8 cellular contexts compared by ENCODE assay signal in the genomic region with DNA sequence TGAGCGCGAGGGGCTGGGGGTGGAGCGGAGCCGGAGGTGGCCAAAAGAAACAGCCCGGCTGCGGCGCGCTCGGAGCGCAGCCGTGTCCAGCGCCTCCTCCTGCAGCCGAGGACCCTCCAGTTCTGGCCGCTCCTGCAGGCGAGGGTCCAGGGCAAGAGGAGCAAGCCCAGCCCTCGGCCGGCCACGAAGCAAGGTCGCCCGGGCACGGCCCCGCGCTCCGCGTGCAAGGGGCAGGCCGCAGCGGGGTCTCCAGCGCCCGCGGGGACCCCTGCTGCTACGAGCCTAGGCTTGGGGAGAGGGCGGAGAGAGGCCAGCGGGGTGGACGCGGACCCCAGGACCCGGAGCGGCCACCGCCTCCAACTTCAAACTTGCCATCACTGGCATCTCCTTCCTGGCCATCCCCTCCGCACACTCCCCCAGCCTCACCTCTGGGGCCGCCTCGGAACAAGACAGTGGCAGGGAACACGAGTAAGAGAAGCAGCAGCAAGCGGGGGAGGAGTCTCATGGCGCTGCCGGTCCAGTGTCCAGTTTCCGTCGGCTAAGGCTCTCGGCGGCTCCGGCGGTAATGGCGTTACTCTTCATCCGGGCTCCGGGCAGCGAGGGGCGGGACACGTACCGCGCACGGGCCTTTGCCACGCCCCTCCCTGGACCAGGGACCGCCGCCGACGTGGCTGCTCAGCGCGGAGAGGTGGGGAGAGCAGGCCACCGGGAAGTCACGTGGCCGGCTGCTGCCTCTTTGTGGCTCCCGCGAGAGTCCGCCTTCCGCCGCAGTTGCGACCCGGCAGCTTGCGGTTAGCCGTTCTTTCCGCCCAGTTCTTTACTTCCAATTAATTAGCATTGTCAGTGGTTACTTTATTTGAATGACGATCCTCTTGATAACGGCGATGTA. TPM values are rescaled to one million over a fixed set of nuclear protein-coding genes. Genes with fewer than 3 reads are reported as not detected.
DNase-seq lines count a peak whose midpoint lies in the region; ATAC-seq and TF ChIP-seq lines count a peak whose summit lies in the region.

A gene (minus strand): TSS at position 584 of the 889 bp plus-strand sequence. CDS start 79 bp downstream, at position 505.

- peak; percentile 97 for ATAC-seq in GM21515 (IDR thresholded peaks at IDR 0.05; ENCODE audit: unreplicated experiment)

- peaks cover 52% of the 10 kb centered on the region for H3K79me2 ChIP-seq in OCI-LY3 (ENCODE audit: low read length)

- H3K4me3 Mint-ChIP-seq in endothelial cell (ENCODE audit: unreplicated experiment) (peak within 1 kb of the TSS; percentile 99), mesothelial cell of epicardium (peak within 1 kb of the TSS; percentile 97)

- peak within 1 kb of the TSS; percentile 91 for H3K4me3 ChIP-seq in OCI-LY3 (ENCODE audit: low read length)

- peak within 1 kb of the TSS; percentile 64 for H3K27ac ChIP-seq in OCI-LY3 (ENCODE audit: low read length)

- H3K4me1 Mint-ChIP-seq in endothelial cell (ENCODE audit: unreplicated experiment) (peaks cover 18% of the 10 kb centered on the region), mesothelial cell of epicardium (peaks cover 21% of the 10 kb centered on the region)

- H2AFZ ChIP-seq in OCI-LY3 (ENCODE audit: low read depth, low read length): peak within 1 kb of the TSS; percentile 36; the same call in 1 of the 2 replicates

- H3K36me3 Mint-ChIP-seq in endothelial cell (ENCODE audit: low read depth, unreplicated experiment) (peaks cover 10% of the 10 kb centered on the region), mesothelial cell of epicardium (peaks cover 16% of the 10 kb centered on the region)

- H3K27ac Mint-ChIP-seq in endothelial cell (ENCODE audit: unreplicated experiment) (peak within 1 kb of the TSS; percentile 90), mesothelial cell of epicardium (peak within 1 kb of the TSS; percentile 98)

- peaks cover 9% of the 10 kb centered on the region for H3K4me1 ChIP-seq in OCI-LY3 (ENCODE audit: low read length)

- peak within 1 kb of the TSS; percentile 82 for H3K4me2 ChIP-seq in OCI-LY3 (ENCODE audit: low read length)

- peak within 1 kb of the TSS; percentile 94 for H3K9ac ChIP-seq in OCI-LY3 (ENCODE audit: low read length)

- H3K27me3 ChIP-seq in OCI-LY3 (ENCODE audit: low read depth, low read length): no peaks in the 10 kb centered on the region

- H4K20me1 ChIP-seq in OCI-LY3 (ENCODE audit: insufficient read depth, low read length): no peaks in the 10 kb centered on the region

- no peaks in the 10 kb centered on the region for H3K9me3 ChIP-seq in OCI-LY3 (ENCODE audit: insufficient read depth, low read length)

- TF ChIP-seq CTCF in OCI-LY3 (IDR thresholded peaks at IDR 0.05; ENCODE audit: low read depth, low read length) (no peak), endothelial cell (IDR thresholded peaks at IDR 0.05; ENCODE audit: unreplicated experiment) (no peak), mesothelial cell of epicardium (IDR thresholded peaks at IDR 0.05; ENCODE audit: unreplicated experiment) (no peak)

- H3K27me3 Mint-ChIP-seq in endothelial cell (ENCODE audit: unreplicated experiment): peaks cover 5% of the 10 kb centered on the region
- no peaks in the 10 kb centered on the region for H3K27me3 Mint-ChIP-seq in mesothelial cell of epicardium (ENCODE audit: low read depth)

- DNase-seq in D341Med (ENCODE audit: low spot score) (peak; percentile 100), HuH-7 (ENCODE audit: low spot score) (peak; percentile 95), endothelial cell (ENCODE audit: low spot score) (peak; percentile 98), mesothelial cell of epicardium (ENCODE audit: low spot score in 2 of 2, unreplicated experiment in 2 of 2) (peak; percentile 95 to 97)
- DNase-seq in activated CD8-positive, alpha-beta memory T cell treated with anti-CD3 and anti-CD28 coated beads, Interleukin-2, amount 50 U/mL, for 48 hours: peak; percentile 96
- peak; percentile 95 to 97 for DNase-seq in stimulated activated CD8-positive, alpha-beta memory T cell treated with anti-CD3 and anti-CD28 coated beads, Interleukin-15, amount 100 ng/mL, for 48 hours (ENCODE audit: low read depth in 2 of 2)

- peaks cover 40% of the 10 kb centered on the region for H3K36me3 ChIP-seq in OCI-LY3 (replicated peaks; ENCODE audit: low read depth, low read length)

- H3K9me3 Mint-ChIP-seq in endothelial cell (ENCODE audit: unreplicated experiment) (no peaks in the 10 kb centered on the region), mesothelial cell of epicardium (no peaks in the 10 kb centered on the region)

RNA-seq across cellular contexts. Expression of the gene that starts here (rescaled TPM):
- 132 TPM for total RNA-seq in endothelial cell (ENCODE audit: unreplicated experiment)
- total RNA-seq in mesothelial cell of epicardium: 115 to 129 TPM (median 123 TPM) in 3 replicates

Comparison
In these comparisons a context has a peak if more than half of its experiments do, and no peak if none do; other contexts are left out.
1. Peak in every context shown above with its lines: DNase-seq, ATAC-seq, H3K4me3 ChIP-seq and H3K27ac ChIP-seq.